In genomic region chr5:92991681-92992472, GRCh38 we compare ENCODE assay signal across 16 cellular contexts.
DNase-seq lines count a peak whose midpoint lies in the region; ATAC-seq and TF ChIP-seq lines count a peak whose summit lies in the region.
"Had no signal": no experiment of that assay in that cellular context is flagged by ENCODE, and none has a peak within 500 bp of the region (broad histone marks: within the 10 kb centered on the region; RNA-seq: fewer than 3 reads in every experiment).

No MANE protein-coding gene starts in this region.

- H3K4me3 Mint-ChIP-seq in nephron, result no peak overlapping the region
- H3K4me3 Mint-ChIP-seq: T-helper 2 cell treated with Interferon-gamma antibody and Interleukin-4, amounts not matched to agents 5 μg/mL and 100 μg/mL, for 36 hours had no signal

- H3K27ac Mint-ChIP-seq in nephron, result peak overlapping the region; percentile 68 to 81 (median 81)
- H3K27ac Mint-ChIP-seq: T-helper 2 cell treated with Interferon-gamma antibody and Interleukin-4, amounts not matched to agents 5 μg/mL and 100 μg/mL, for 36 hours had no signal

- ATAC-seq in HG02852 (IDR thresholded peaks at IDR 0.05; ENCODE audit: unreplicated experiment), result no peak
- no peak for ATAC-seq in HG03520 (IDR thresholded peaks at IDR 0.05; ENCODE audit: unreplicated experiment)
- no peak for ATAC-seq in lower lobe of right lung
- ATAC-seq: heart left ventricle had no signal

- H3K36me3 ChIP-seq in brain microvascular endothelial cell (replicated peaks) (no peaks in the 10 kb centered on the region), lower lobe of right lung (no peaks in the 10 kb centered on the region)
- H3K36me3 ChIP-seq: HAP-1, heart left ventricle, stomach had no signal

- peaks cover 8% of the 10 kb centered on the region for H3K9me3 Mint-ChIP-seq in nephron

- in situ Hi-C loops in brain microvascular endothelial cell (cut with HindIII; ENCODE audit: low pct_ligation_motif_present, low sequenced_read_pairs), result no loop called here

- intact Hi-C loops in lower lobe of right lung (cut with DNase I), result no loop called here

- TF ChIP-seq CTCF in brain microvascular endothelial cell (IDR thresholded peaks at IDR 0.05; ENCODE audit: low read depth, low read length, missing control alignments) (peak; percentile 13), nephron (IDR thresholded peaks at IDR 0.05; ENCODE audit: unreplicated experiment in 3 of 3) (no peak), lower lobe of right lung (IDR thresholded peaks at IDR 0.05) (no peak)

- H3K4me1 ChIP-seq in lower lobe of right lung, result no peaks in the 10 kb centered on the region
- H3K4me1 ChIP-seq: HAP-1 had no signal

- H3K9me3 ChIP-seq in lower lobe of right lung, result peaks cover 7% of the 10 kb centered on the region
- H3K9me3 ChIP-seq: HAP-1 had no signal

- H3K27me3 Mint-ChIP-seq in nephron (ENCODE audit: low read depth), result no peaks in the 10 kb centered on the region

- H3K36me3 Mint-ChIP-seq in nephron (ENCODE audit: low read depth), result peaks cover 5% of the 10 kb centered on the region

- H3K27ac ChIP-seq in brain microvascular endothelial cell, result no peak overlapping the region
- no peak overlapping the region for H3K27ac ChIP-seq in lower lobe of right lung
- H3K27ac ChIP-seq: heart left ventricle, stomach had no signal

- peaks cover 10% of the 10 kb centered on the region for H3K4me1 Mint-ChIP-seq in nephron

- DNase-seq in EH (ENCODE audit: low read depth), result peak; percentile 4
- peak; percentile 27 for DNase-seq in NCI-H146 treated with DMSO at 0.1 percent for 48 hours (lab: John Stamatoyannopoulos, UW; ENCODE audit: unreplicated experiment)
- peak; percentile 32 for DNase-seq in brain microvascular endothelial cell
- DNase-seq in lower lobe of right lung, result no peak
- no peak for DNase-seq in NCI-H226
- DNase-seq: activated CD4-positive, alpha-beta T cell treated with anti-CD3 and anti-CD28 coated beads for 4 hours; DND-41; heart left ventricle; KBM-7; midbrain; stomach had no signal

- H3K27me3 ChIP-seq in brain microvascular endothelial cell (replicated peaks) (no peaks in the 10 kb centered on the region), lower lobe of right lung (ENCODE audit: low read depth) (no peaks in the 10 kb centered on the region)
- H3K27me3 ChIP-seq: heart left ventricle, stomach had no signal

- H3K4me3 ChIP-seq in brain microvascular endothelial cell (ENCODE audit: low read depth, low read length) (no peak overlapping the region), lower lobe of right lung (no peak overlapping the region)
- H3K4me3 ChIP-seq: HAP-1, heart left ventricle, stomach had no signal

Comparison
In these comparisons a context has a peak if more than half of its experiments do, and no peak if none do; other contexts are left out.
1. DNase-seq: peak in EH (single experiment), NCI-H146 treated with DMSO at 0.1 percent for 48 hours (single experiment) and brain microvascular endothelial cell (single experiment); none in lower lobe of right lung (single experiment) and NCI-H226 (single experiment).